29 cellular contexts compared by ENCODE assay signal in genomic region chr1:160756617-160757206, GRCh38. TPM values are rescaled to one million over a fixed set of nuclear protein-coding genes. Genes with fewer than 3 reads are reported as not detected.
DNase-seq lines count a peak whose midpoint lies in the region; ATAC-seq, FAIRE-seq and TF ChIP-seq lines count a peak whose summit lies in the region.
"Had no signal": no experiment of that assay in that cellular context is flagged by ENCODE, and none has a peak within 500 bp of the region (broad histone marks: within the 10 kb centered on the region; RNA-seq: fewer than 3 reads in every experiment).

No MANE protein-coding gene starts in this region.

- H3K4me3 Mint-ChIP-seq in activated CD4-positive, alpha-beta T cell treated with anti-CD3 and anti-CD28 coated beads, Interleukin-2, amount 10 ng/mL, durations not matched to agents 24 days and 14 days, result peak overlapping the region; percentile 2
- peak overlapping the region; percentile 30 for H3K4me3 Mint-ChIP-seq in activated CD8-positive, alpha-beta T cell treated with anti-CD3 and anti-CD28 coated beads, Interleukin-2, amount 10 ng/mL, durations not matched to agents 7 days and 5 days
- H3K4me3 Mint-ChIP-seq in Calu3 (ENCODE audit: low read depth, unreplicated experiment), result no peak overlapping the region
- H3K4me3 Mint-ChIP-seq: HFFc6, neural crest cell had no signal

- H3K27ac ChIP-seq in small intestine (ENCODE audit: low read depth in 1 of 2, low read length in 1 of 2), result peak overlapping the region; percentile 68 to 74
- H3K27ac ChIP-seq: cardiac muscle cell, esophagus muscularis mucosa, SJSA1, testis had no signal

- TF ChIP-seq CTCF in Calu3 (IDR thresholded peaks at IDR 0.05; ENCODE audit: unreplicated experiment), result no peak

- no peaks in the 10 kb centered on the region for H3K4me1 ChIP-seq in small intestine (ENCODE audit: control insufficient read depth in 2 of 2, insufficient read depth in 1 of 2, low read depth in 1 of 2, low read length in 1 of 2)
- H3K4me1 ChIP-seq: esophagus muscularis mucosa, SJSA1 had no signal

- POLR2A ChIA-PET in activated CD8-positive, alpha-beta T cell treated with anti-CD3 and anti-CD28 coated beads, Interleukin-2, amount 10 ng/mL, durations not matched to agents 7 days and 5 days (lab: Charles Lee), result interaction anchor here (0.7 to 4.7 kb wide), 11 partner anchors 8 to 129 kb away, joined by 3 to 33 read pairs (median 4); partner anchors contain the start of genes CD48 and SLAMF7

- peaks cover 27% of the 10 kb centered on the region for H3K9me3 Mint-ChIP-seq in activated CD4-positive, alpha-beta T cell treated with anti-CD3 and anti-CD28 coated beads, Interleukin-2, amount 10 ng/mL, durations not matched to agents 24 days and 14 days
- peaks cover 11% of the 10 kb centered on the region for H3K9me3 Mint-ChIP-seq in activated CD8-positive, alpha-beta T cell treated with anti-CD3 and anti-CD28 coated beads, Interleukin-2, amount 10 ng/mL, durations not matched to agents 7 days and 5 days (ENCODE audit: insufficient read depth)
- H3K9me3 Mint-ChIP-seq in Calu3 (ENCODE audit: low read depth, unreplicated experiment), result peaks cover 3% of the 10 kb centered on the region
- H3K9me3 Mint-ChIP-seq: HFFc6, neural crest cell had no signal

- DNase-seq in activated CD4-positive, alpha-beta T cell treated with anti-CD3 and anti-CD28 coated beads, Interleukin-2, amount 10 ng/mL, durations not matched to agents 24 days and 14 days, result no peak
- no peak for DNase-seq in activated CD4-positive, alpha-beta T cell treated with anti-CD3 and anti-CD28 coated beads for 48 hours
- DNase-seq in activated CD8-positive, alpha-beta T cell treated with anti-CD3 and anti-CD28 coated beads, Interleukin-2, amount 10 ng/mL, durations not matched to agents 7 days and 5 days, result no peak
- DNase-seq in small intestine (no peak), Calu3 (no peak), NCI-H2171 treated with DMSO at 0.1 percent for 48 hours (lab: John Stamatoyannopoulos, UW) (no peak)
- DNase-seq: activated CD4-positive, CD25-positive, alpha-beta regulatory T cell treated with anti-CD3 and anti-CD28 coated beads, Interleukin-2, amount 50 U/mL, for 72 hours; activated T-cell treated with anti-CD3 and anti-CD28 coated beads, Interleukin-2, amount 50 U/mL, for 1 hour; DMS 273 treated with DMSO at 0.1 percent for 48 hours; GDM1; HFFc6; Karpas-422; left cardiac atrium; mesendoderm; NCI-H1092; NCI-H526 treated with DMSO at 0.1 percent for 48 hours; T-helper 9 cell; testis had no signal

- H3K27me3 Mint-ChIP-seq in activated CD4-positive, alpha-beta T cell treated with anti-CD3 and anti-CD28 coated beads, Interleukin-2, amount 10 ng/mL, durations not matched to agents 24 days and 14 days, result no peaks in the 10 kb centered on the region
- H3K27me3 Mint-ChIP-seq in activated CD8-positive, alpha-beta T cell treated with anti-CD3 and anti-CD28 coated beads, Interleukin-2, amount 10 ng/mL, durations not matched to agents 7 days and 5 days (ENCODE audit: low read depth), result no peaks in the 10 kb centered on the region
- peaks cover 18% of the 10 kb centered on the region for H3K27me3 Mint-ChIP-seq in Calu3 (ENCODE audit: unreplicated experiment)

- peaks cover 26% of the 10 kb centered on the region for H3K36me3 Mint-ChIP-seq in activated CD4-positive, alpha-beta T cell treated with anti-CD3 and anti-CD28 coated beads, Interleukin-2, amount 10 ng/mL, durations not matched to agents 24 days and 14 days (ENCODE audit: low read depth)
- H3K36me3 Mint-ChIP-seq in activated CD8-positive, alpha-beta T cell treated with anti-CD3 and anti-CD28 coated beads, Interleukin-2, amount 10 ng/mL, durations not matched to agents 7 days and 5 days (ENCODE audit: low read depth), result peaks cover 55% of the 10 kb centered on the region
- H3K36me3 Mint-ChIP-seq in Calu3 (ENCODE audit: insufficient read depth, unreplicated experiment), result no peaks in the 10 kb centered on the region

- ATAC-seq in GM19043 (IDR thresholded peaks at IDR 0.05; ENCODE audit: low read depth, unreplicated experiment) (peak; percentile 15), HG02759 (IDR thresholded peaks at IDR 0.05; ENCODE audit: unreplicated experiment) (no peak)
- no peak for ATAC-seq in activated CD8-positive, alpha-beta T cell treated with anti-CD3 and anti-CD28 coated beads, Interleukin-2, amount 10 ng/mL, durations not matched to agents 7 days and 5 days

- CTCF ChIA-PET in activated CD8-positive, alpha-beta T cell treated with anti-CD3 and anti-CD28 coated beads, Interleukin-2, amount 10 ng/mL, durations not matched to agents 7 days and 5 days (lab: Charles Lee), result interaction anchor here (1.1 to 3.6 kb wide), 14 partner anchors 10 to 81 kb away, joined by 3 to 61 read pairs (median 6); partner anchors contain the start of gene SLAMF7
- CTCF ChIA-PET in Calu3 (lab: Charles Lee), result no interaction called here

- peak overlapping the region; percentile 86 for H3K27ac Mint-ChIP-seq in activated CD4-positive, alpha-beta T cell treated with anti-CD3 and anti-CD28 coated beads, Interleukin-2, amount 10 ng/mL, durations not matched to agents 24 days and 14 days
- peak overlapping the region; percentile 93 for H3K27ac Mint-ChIP-seq in activated CD8-positive, alpha-beta T cell treated with anti-CD3 and anti-CD28 coated beads, Interleukin-2, amount 10 ng/mL, durations not matched to agents 7 days and 5 days
- H3K27ac Mint-ChIP-seq in Calu3 (ENCODE audit: unreplicated experiment), result no peak overlapping the region
- H3K27ac Mint-ChIP-seq: HFFc6, progenitor cell of endocrine pancreas had no signal

- FAIRE-seq in small intestine (lab: Jason Lieb, UNC), result no peak
- FAIRE-seq: A204.1 had no signal

- H3K4me3 ChIP-seq in small intestine (ENCODE audit: low read depth in 1 of 2, low read length in 2 of 2), result no peak overlapping the region
- H3K4me3 ChIP-seq: cardiac muscle cell, esophagus muscularis mucosa, SJSA1, testis had no signal

- intact Hi-C loops in activated CD4-positive, alpha-beta T cell treated with anti-CD3 and anti-CD28 coated beads, Interleukin-2, amount 10 ng/mL, durations not matched to agents 24 days and 14 days (cut with micrococcal nuclease), result no loop called here
- intact Hi-C loops in Calu3 (cut with micrococcal nuclease; ENCODE audit: unreplicated experiment), result no loop called here

- 72 to 85% (median 79%) methylated on average over 3 of the region's 3 CpGs for WGBS in small intestine, 3 donors

- H3K4me1 Mint-ChIP-seq in activated CD4-positive, alpha-beta T cell treated with anti-CD3 and anti-CD28 coated beads, Interleukin-2, amount 10 ng/mL, durations not matched to agents 24 days and 14 days, result peaks cover 42% of the 10 kb centered on the region
- H3K4me1 Mint-ChIP-seq in activated CD8-positive, alpha-beta T cell treated with anti-CD3 and anti-CD28 coated beads, Interleukin-2, amount 10 ng/mL, durations not matched to agents 7 days and 5 days (ENCODE audit: low read depth), result peaks cover 56% of the 10 kb centered on the region
- H3K4me1 Mint-ChIP-seq in Calu3 (ENCODE audit: low read depth, unreplicated experiment), result no peaks in the 10 kb centered on the region
- H3K4me1 Mint-ChIP-seq: neural crest cell had no signal

- no peaks in the 10 kb centered on the region for H3K36me3 ChIP-seq in small intestine (ENCODE audit: control insufficient read depth in 2 of 2, insufficient read depth in 2 of 2, low read length in 2 of 2)
- H3K36me3 ChIP-seq: cardiac muscle cell, esophagus muscularis mucosa, SJSA1 had no signal

- no TSS peak for BruUV-seq in Calu3 (replicated peaks; lab: Mats Ljungman, UMichigan)

- H3K9me3 ChIP-seq in small intestine (ENCODE audit: control insufficient read depth, low read depth), result no peaks in the 10 kb centered on the region
- H3K9me3 ChIP-seq: esophagus muscularis mucosa, SJSA1, testis had no signal

- no peaks in the 10 kb centered on the region for H3K27me3 ChIP-seq in small intestine (ENCODE audit: control insufficient read depth in 2 of 2, insufficient read depth in 2 of 2, low read length in 2 of 2)
- H3K27me3 ChIP-seq: cardiac muscle cell, testis had no signal

RNA-seq across cellular contexts. Expression of gene SLAMF7, which starts 17.7 kb away (rescaled TPM):
- 18.4 and 20.7 TPM in 2 replicates for total RNA-seq in activated CD4-positive, alpha-beta T cell treated with anti-CD3 and anti-CD28 coated beads, Interleukin-2, amount 10 ng/mL, durations not matched to agents 24 days and 14 days
- total RNA-seq in activated CD8-positive, alpha-beta T cell treated with anti-CD3 and anti-CD28 coated beads, Interleukin-2, amount 10 ng/mL, durations not matched to agents 7 days and 5 days, result 100 to 1,000 TPM in 1 of 2 experiments, 10 to 100 TPM in 1; 88.5 to 102 TPM
- polyA plus RNA-seq in small intestine, result 10 to 100 TPM in 1 of 3 donors, 1 to 10 TPM in 2; 1.8 to 12.2 (median 2.4) TPM
- total RNA-seq in Calu3 (2022), result 2.6 and 8.4 TPM in 2 replicates
- total RNA-seq: cardiac muscle cell, HFFc6, neural crest cell, progenitor cell of endocrine pancreas, SJSA1 had no signal
- polyA plus RNA-seq: BJ, cardiac muscle cell had no signal

RNA-seq across cellular contexts. Expression of gene LY9, which starts 39.3 kb away (rescaled TPM):
- 0.30 and 0.85 TPM in 2 replicates for total RNA-seq in activated CD4-positive, alpha-beta T cell treated with anti-CD3 and anti-CD28 coated beads, Interleukin-2, amount 10 ng/mL, durations not matched to agents 24 days and 14 days
- 10 to 100 TPM; 24.7 to 24.9 TPM for total RNA-seq in activated CD8-positive, alpha-beta T cell treated with anti-CD3 and anti-CD28 coated beads, Interleukin-2, amount 10 ng/mL, durations not matched to agents 7 days and 5 days
- polyA plus RNA-seq in small intestine, result 1 to 10 TPM in 2 of 3 donors, under 1 TPM in 1; 0.45 to 3.8 (median 1.0) TPM
- total RNA-seq in Calu3 (2022), result not detected in 2 replicates
- total RNA-seq: cardiac muscle cell, HFFc6, HT1080, neural crest cell, progenitor cell of endocrine pancreas, SJSA1, skeletal muscle tissue had no signal
- polyA plus RNA-seq: BJ, cardiac muscle cell had no signal

RNA-seq across cellular contexts. Expression of gene CD48, which starts 45.1 kb away (rescaled TPM):
- 206 and 208 TPM in 2 replicates for total RNA-seq in activated CD4-positive, alpha-beta T cell treated with anti-CD3 and anti-CD28 coated beads, Interleukin-2, amount 10 ng/mL, durations not matched to agents 24 days and 14 days
- 100 to 1,000 TPM; 325 to 327 TPM for total RNA-seq in activated CD8-positive, alpha-beta T cell treated with anti-CD3 and anti-CD28 coated beads, Interleukin-2, amount 10 ng/mL, durations not matched to agents 7 days and 5 days
- 10 to 100 TPM in 2 of 3 donors, 1 to 10 TPM in 1; 5.6 to 28.6 (median 12.2) TPM for polyA plus RNA-seq in small intestine
- total RNA-seq in Calu3 (2022), result not detected in 2 replicates
- total RNA-seq: cardiac muscle cell, HFFc6, HT1080, neural crest cell, progenitor cell of endocrine pancreas, SJSA1 had no signal
- polyA plus RNA-seq: BJ, cardiac muscle cell had no signal

Comparison
In these comparisons a context has a peak if more than half of its experiments do, and no peak if none do; other contexts are left out.
1. RNA of gene LY9, which starts 39.3 kb away (total RNA-seq): 24.7 to 24.9 TPM in activated CD8-positive, alpha-beta T cell treated with anti-CD3 and anti-CD28 coated beads, Interleukin-2, amount 10 ng/mL, durations not matched to agents 7 days and 5 days; 0.30 to 0.85 TPM in activated CD4-positive, alpha-beta T cell treated with anti-CD3 and anti-CD28 coated beads, Interleukin-2, amount 10 ng/mL, durations not matched to agents 24 days and 14 days and not detected in Calu3; every median in the first group is over 10 times any median in the second.
2. RNA of gene CD48, which starts 45.1 kb away (total RNA-seq): 325 to 327 TPM in activated CD8-positive, alpha-beta T cell treated with anti-CD3 and anti-CD28 coated beads, Interleukin-2, amount 10 ng/mL, durations not matched to agents 7 days and 5 days and 206 to 208 TPM in activated CD4-positive, alpha-beta T cell treated with anti-CD3 and anti-CD28 coated beads, Interleukin-2, amount 10 ng/mL, durations not matched to agents 24 days and 14 days; not detected in Calu3; every median in the first group is over 100 times any median in the second.